8 cellular contexts compared by ENCODE assay signal in genomic region chr1:149811890-149812829, GRCh38. TPM values are rescaled to one million over a fixed set of nuclear protein-coding genes. Genes with fewer than 3 reads are reported as not detected.
DNase-seq lines count a peak whose midpoint lies in the region; ATAC-seq, FAIRE-seq and TF ChIP-seq lines count a peak whose summit lies in the region.
"Not testable (repeated sequence)": the region's sequence is repeated elsewhere in the genome, so short reads cannot be mapped to it uniquely, and the experiment has no call there.

No MANE protein-coding gene starts in this region.

- peak overlapping the region in 1 of 2 donors; percentile 65 for H3K27ac ChIP-seq in kidney (ENCODE audit: low read depth in 2 of 2, low read length in 2 of 2)

- H3K36me3 ChIP-seq in kidney (ENCODE audit: control insufficient read depth in 1 of 2, insufficient read depth in 2 of 2, low read length in 2 of 2), result not testable (repeated sequence)

- ATAC-seq in GM19025 (IDR thresholded peaks at IDR 0.05; ENCODE audit: low read depth, unreplicated experiment) (peak; percentile 81), HG03342 (IDR thresholded peaks at IDR 0.05; ENCODE audit: unreplicated experiment) (peak; percentile 76)

- not testable (repeated sequence) for H3K4me1 ChIP-seq in kidney (ENCODE audit: control insufficient read depth in 1 of 2, insufficient read depth in 1 of 2, low read depth in 1 of 2, low read length in 2 of 2)

- intact Hi-C loops in kidney (cut with DNase I), result not testable (repeated sequence)

- H3K4me3 ChIP-seq in kidney (ENCODE audit: low read length in 2 of 2), result peak overlapping the region; percentile 63 to 69

- H3K9ac ChIP-seq in kidney (ENCODE audit: low read length in 2 of 2), result peak overlapping the region in 1 of 2 donors; percentile 32

- peak; percentile 98 for FAIRE-seq in kidney (lab: Jason Lieb, UNC)

- H3K9me3 ChIP-seq in kidney (ENCODE audit: control insufficient read depth in 1 of 2, low read length in 2 of 2), result not testable (repeated sequence)

- not testable (repeated sequence) for TF ChIP-seq CTCF in AG09319 (IDR thresholded peaks at IDR 0.05; ENCODE audit: low read depth, low read length); kidney (IDR thresholded peaks at IDR 0.05; ENCODE audit: borderline replicate concordance, extremely low read depth, insufficient read depth)

- DNase-seq in AG09319 (ENCODE audit: extremely low read depth, low read depth) (peak; percentile 75), NCI-H345 treated with DMSO at 0.1 percent for 48 hours (lab: John Stamatoyannopoulos, UW; ENCODE audit: unreplicated experiment) (peak; percentile 98), cerebellar cortex (ENCODE audit: low spot score) (peak; percentile 98), kidney (peak; percentile 84)
- peak; percentile 77 for DNase-seq in activated CD4-positive, CD25-positive, alpha-beta regulatory T cell treated with anti-CD3 and anti-CD28 coated beads, Interleukin-2, amount 50 U/mL, for 16 hours (ENCODE audit: low read depth, low spot score)
- peak; percentile 58 to 81 (median 76) for DNase-seq in stimulated activated CD4-positive, alpha-beta T cell treated with anti-CD3 and anti-CD28 coated beads, Interleukin-12 subunit alpha, Interleukin-12 subunit beta, amount 100 ng/mL, for 48 hours (ENCODE audit: low read depth in 2 of 3, low spot score in 1 of 3)

RNA-seq across cellular contexts. Expression of gene FCGR1A, which starts 29.7 kb away (rescaled TPM):
- 18.0 TPM for total RNA-seq in kidney
- polyA plus RNA-seq in kidney (ENCODE audit: insufficient read depth, low read depth, low replicate concordance), result 19.5 TPM
